27 cellular contexts compared by ENCODE assay signal in genomic region chr22:30887861-30888260, GRCh38.
"Had no signal": no experiment of that assay in that cellular context is flagged by ENCODE, and none has a peak within 500 bp of the region (broad histone marks: within the 10 kb centered on the region; RNA-seq: fewer than 3 reads in every experiment).

No MANE protein-coding gene starts in this region.

- H3K9me3 Mint-ChIP-seq: activated CD4-positive, alpha-beta memory T cell treated with anti-CD3 and anti-CD28 coated beads for 36 hours; activated CD4-positive, alpha-beta T cell treated with anti-CD3 and anti-CD28 coated beads, Interleukin-2, amount 10 ng/mL, durations not matched to agents 24 days and 14 days; activated T-helper 2 cell treated with anti-CD3 and anti-CD28 coated beads, Interferon-gamma antibody, Interleukin-2, Interleukin-4, amounts not matched to agents 10 μg/mL and 5 μg/mL and 100 μg/mL, durations not matched to agents 14 hours and 24 hours and 36 hours; natural killer cell treated with Interleukin-12 subunit alpha and Interleukin-12 subunit beta and Interleukin-15 and Interleukin-18, amount 100 ng/mL, for 72 hours; T-helper 1 cell treated with Interleukin-12 subunit alpha and Interleukin-12 subunit beta and Interleukin-4 antibody, amounts not matched to agents 30 μg/mL and 1 μg/mL, for 36 hours had no signal

- H3K27me3 Mint-ChIP-seq: activated CD4-positive, alpha-beta memory T cell treated with anti-CD3 and anti-CD28 coated beads for 36 hours; activated CD4-positive, alpha-beta T cell treated with anti-CD3 and anti-CD28 coated beads, Interleukin-2, amount 10 ng/mL, durations not matched to agents 24 days and 14 days; activated naive CD8-positive, alpha-beta T cell; natural killer cell treated with Interleukin-12 subunit alpha and Interleukin-12 subunit beta and Interleukin-15 and Interleukin-18, amount 100 ng/mL, for 72 hours had no signal

- H3K36me3 Mint-ChIP-seq: activated CD4-positive, alpha-beta memory T cell treated with anti-CD3 and anti-CD28 coated beads for 36 hours; activated naive CD8-positive, alpha-beta T cell; natural killer cell treated with Interleukin-12 subunit alpha and Interleukin-12 subunit beta and Interleukin-15 and Interleukin-18, amount 100 ng/mL, for 72 hours had no signal

- H3K36me3 ChIP-seq: brain microvascular endothelial cell, ovary, transverse colon had no signal

- H3K27ac Mint-ChIP-seq: activated CD4-positive, alpha-beta memory T cell treated with anti-CD3 and anti-CD28 coated beads for 36 hours; activated CD4-positive, alpha-beta T cell treated with anti-CD3 and anti-CD28 coated beads, Interleukin-2, amount 10 ng/mL, durations not matched to agents 24 days and 14 days; activated naive CD8-positive, alpha-beta T cell; activated T-helper 2 cell treated with anti-CD3 and anti-CD28 coated beads, Interferon-gamma antibody, Interleukin-2, Interleukin-4, amounts not matched to agents 10 μg/mL and 5 μg/mL and 100 μg/mL, durations not matched to agents 14 hours and 24 hours and 36 hours; natural killer cell treated with Interleukin-12 subunit alpha and Interleukin-12 subunit beta and Interleukin-15 and Interleukin-18, amount 100 ng/mL, for 72 hours; progenitor cell of endocrine pancreas; T-helper 1 cell treated with Interleukin-12 subunit alpha and Interleukin-12 subunit beta and Interleukin-4 antibody, amounts not matched to agents 30 μg/mL and 1 μg/mL, for 36 hours had no signal

- H3K4me1 ChIP-seq: gastroesophageal sphincter, testis, transverse colon had no signal

- H3K4me2 ChIP-seq: hepatocyte had no signal

- DNase-seq: activated CD4-positive, alpha-beta T cell treated with anti-CD3 and anti-CD28 coated beads, Interleukin-2, amount 10 ng/mL, durations not matched to agents 24 days and 14 days; activated CD4-positive, CD25-positive, alpha-beta regulatory T cell treated with anti-CD3 and anti-CD28 coated beads, Interleukin-2, amount 50 U/mL, for 72 hours; activated CD8-positive, alpha-beta memory T cell treated with anti-CD3 and anti-CD28 coated beads, Interleukin-2, amount 50 U/mL, for 48 hours; activated T-cell treated with anti-CD3 and anti-CD28 coated beads, Interleukin-2, amount 50 U/mL, for 48 hours; brain microvascular endothelial cell; mesendoderm; stimulated activated CD4-positive, alpha-beta T cell treated with anti-CD3 and anti-CD28 coated beads, Interleukin-15, amount 100 ng/mL, for 24 hours; stimulated activated CD4-positive, alpha-beta T cell treated with anti-CD3 and anti-CD28 coated beads, Interleukin-2, amount 100 ng/mL, for 24 hours; stimulated activated naive CD4-positive, alpha-beta T cell; SW 1271; T-helper 9 cell; testis; transverse colon; WERI-Rb-1 had no signal

- H3K9me3 ChIP-seq: gastroesophageal sphincter, mucosa of descending colon, ovary, testis, transverse colon had no signal

- H3K4me3 Mint-ChIP-seq: activated CD4-positive, alpha-beta memory T cell treated with anti-CD3 and anti-CD28 coated beads for 36 hours; activated CD4-positive, alpha-beta T cell treated with anti-CD3 and anti-CD28 coated beads, Interleukin-2, amount 10 ng/mL, durations not matched to agents 24 days and 14 days; activated naive CD8-positive, alpha-beta T cell; natural killer cell treated with Interleukin-12 subunit alpha and Interleukin-12 subunit beta and Interleukin-15 and Interleukin-18, amount 100 ng/mL, for 72 hours; T-helper 1 cell treated with Interleukin-12 subunit alpha and Interleukin-12 subunit beta and Interleukin-4 antibody, amounts not matched to agents 30 μg/mL and 1 μg/mL, for 36 hours had no signal

- H3K27ac ChIP-seq: brain microvascular endothelial cell, coronary artery, dorsolateral prefrontal cortex, gastroesophageal sphincter, hepatocyte, ovary, testis, transverse colon, WERI-Rb-1 had no signal

- H2AFZ ChIP-seq: hepatocyte had no signal

- H3K4me3 ChIP-seq: coronary artery, dorsolateral prefrontal cortex, gastroesophageal sphincter, hepatocyte, lung, mucosa of descending colon, ovary, testis, transverse colon had no signal
